Comparison of ENCODE assay signal across 25 cellular contexts in genomic region chr5:128290152-128290858, GRCh38.
DNase-seq lines count a peak whose midpoint lies in the region; ATAC-seq, FAIRE-seq and TF ChIP-seq lines count a peak whose summit lies in the region.
"Had no signal": no experiment of that assay in that cellular context is flagged by ENCODE, and none has a peak within 500 bp of the region (broad histone marks: within the 10 kb centered on the region; RNA-seq: fewer than 3 reads in every experiment).

No MANE protein-coding gene starts in this region.

- H3K14ac ChIP-seq in IMR-90 (replicated peaks; ENCODE audit: low read depth, low read length), result no peak overlapping the region

- ATAC-seq in IMR-90 (ENCODE audit: low read depth) (no peak; the same call in 1 of the 2 replicates), pancreas (no peak), gastrocnemius medialis (no peak), GM21825 (IDR thresholded peaks at IDR 0.05; ENCODE audit: unreplicated experiment) (no peak)
- ATAC-seq: activated CD8-positive, alpha-beta T cell treated with anti-CD3 and anti-CD28 coated beads for 36 hours; activated T-cell treated with anti-CD3 and anti-CD28 coated beads, Interleukin-2, amount 50 U/mL, for 4 hours; psoas muscle had no signal

- H3K9me3 ChIP-seq in IMR-90 (ENCODE audit: control insufficient read depth, insufficient read depth, low read length) (no peaks in the 10 kb centered on the region), SJCRH30 (replicated peaks) (no peaks in the 10 kb centered on the region), pancreas (no peaks in the 10 kb centered on the region), gastrocnemius medialis (no peaks in the 10 kb centered on the region)
- H3K9me3 ChIP-seq: psoas muscle, tibial nerve had no signal

- H3K23ac ChIP-seq in IMR-90 (ENCODE audit: low read depth, low read length), result no peak overlapping the region

- no peak for FAIRE-seq in pancreas (lab: Jason Lieb, UNC)
- FAIRE-seq: D721Med had no signal

- no CpG with 5 or more reads among the region's 2 CpGs for WGBS in IMR-90 (ENCODE audit: extremely low coverage in 2 of 2, insufficient read length in 1 of 2), 2 experiments
- 19 to 43% methylated on average over 2 of the region's 2 CpGs for WGBS in pancreas, 2 donors

- no TSS peak for BruUV-seq in IMR-90 (replicated peaks; lab: Mats Ljungman, UMichigan)

- no peak overlapping the region for H3K4me3 Mint-ChIP-seq in progenitor cell of endocrine pancreas (ENCODE audit: low read depth)
- H3K4me3 Mint-ChIP-seq: activated CD8-positive, alpha-beta T cell treated with anti-CD3 and anti-CD28 coated beads for 36 hours; activated naive CD8-positive, alpha-beta T cell treated with anti-CD3 and anti-CD28 coated beads, Interleukin-2, amount 10 ng/mL, durations not matched to agents 7 days and 5 days; activated T-cell treated with anti-CD3 and anti-CD28 coated beads, Interleukin-2, amount 50 U/mL, for 4 hours; B cell; endodermal cell had no signal

- dilution Hi-C loops in IMR-90 (cut with HindIII; ENCODE audit: low sequenced_read_pairs, unreplicated experiment), result no loop called here

- H3K18ac ChIP-seq in IMR-90 (ENCODE audit: low read depth, low read length), result no peak overlapping the region

- H3K27me3 ChIP-seq in IMR-90 (ENCODE audit: control insufficient read depth, insufficient read depth, low read length) (no peaks in the 10 kb centered on the region), SJCRH30 (no peaks in the 10 kb centered on the region), pancreas (no peaks in the 10 kb centered on the region), gastrocnemius medialis (no peaks in the 10 kb centered on the region)
- H3K27me3 ChIP-seq: tibial nerve had no signal

- no peak overlapping the region for H4K8ac ChIP-seq in IMR-90 (ENCODE audit: low read depth in 2 of 2, low read length in 2 of 2)

- H3K4me2 ChIP-seq in IMR-90 (ENCODE audit: low read depth, low read length), result no peak overlapping the region

- H3K56ac ChIP-seq in IMR-90 (ENCODE audit: extremely low read depth, insufficient read depth, low read length), result no peak overlapping the region

- peak; percentile 33 for DNase-seq in IMR-90
- peak; percentile 10 to 48 for DNase-seq in SJCRH30
- DNase-seq in fibroblast of mammary gland (ENCODE audit: low read depth), result peak; percentile 20
- DNase-seq in progenitor cell of endocrine pancreas (ENCODE audit: low spot score, unreplicated experiment), result no peak
- no peak for DNase-seq in pancreas
- no peak for DNase-seq in gastrocnemius medialis
- DNase-seq: activated CD8-positive, alpha-beta T cell treated with anti-CD3 and anti-CD28 coated beads for 36 hours; activated naive CD8-positive, alpha-beta T cell treated with anti-CD3 and anti-CD28 coated beads, Interleukin-2, amount 10 ng/mL, durations not matched to agents 7 days and 5 days; activated T-cell treated with anti-CD3 and anti-CD28 coated beads, Interleukin-2, amount 50 U/mL, for 4 hours; cerebellar nuclear complex; endodermal cell; foreskin melanocyte; GOT3; Kasumi-1; NCI-H1694; NCI-H446 treated with DMSO at 0.1 percent for 48 hours; psoas muscle; SHP77 treated with DMSO at 0.1 percent for 48 hours; stimulated activated CD4-positive, alpha-beta T cell treated with anti-CD3 and anti-CD28 coated beads, Interleukin-12 subunit alpha, Interleukin-12 subunit beta, amount 100 ng/mL, for 4 hours; stimulated activated naive CD4-positive, alpha-beta T cell; WERI-Rb-1 had no signal

- H2AK5ac ChIP-seq in IMR-90 (ENCODE audit: low read depth, low read length), result no peak overlapping the region

- peak overlapping the region; percentile 8 for H3K27ac Mint-ChIP-seq in progenitor cell of endocrine pancreas
- H3K27ac Mint-ChIP-seq: activated CD8-positive, alpha-beta T cell treated with anti-CD3 and anti-CD28 coated beads for 36 hours; activated naive CD8-positive, alpha-beta T cell treated with anti-CD3 and anti-CD28 coated beads, Interleukin-2, amount 10 ng/mL, durations not matched to agents 7 days and 5 days; B cell; endodermal cell had no signal

- TF ChIP-seq CTCF in IMR-90 (conservative IDR thresholded peaks at IDR 0.05; ENCODE audit: low read depth, low read length) (no peak), fibroblast of mammary gland (conservative IDR thresholded peaks at IDR 0.05; ENCODE audit: control insufficient read depth, insufficient read depth, low read depth, low read length) (no peak), progenitor cell of endocrine pancreas (IDR thresholded peaks at IDR 0.05; ENCODE audit: unreplicated experiment) (no peak), pancreas (IDR thresholded peaks at IDR 0.05) (no peak), gastrocnemius medialis (IDR thresholded peaks at IDR 0.05 in 4 of 5, conservative IDR thresholded peaks at IDR 0.05 in 1 of 5) (no peak)

- no peaks in the 10 kb centered on the region for H3K4me1 ChIP-seq in IMR-90 (ENCODE audit: control insufficient read depth, insufficient read depth, low read length)
- H3K4me1 ChIP-seq in SJCRH30, result peaks cover 11% of the 10 kb centered on the region
- H3K4me1 ChIP-seq in pancreas, result no peaks in the 10 kb centered on the region
- H3K4me1 ChIP-seq in gastrocnemius medialis, result no peaks in the 10 kb centered on the region
- H3K4me1 ChIP-seq: psoas muscle, tibial nerve had no signal

- no peaks in the 10 kb centered on the region for H4K20me1 ChIP-seq in IMR-90 (ENCODE audit: insufficient read depth, low read length)

- H3K4me1 Mint-ChIP-seq in progenitor cell of endocrine pancreas (ENCODE audit: low read depth), result peaks cover 2% of the 10 kb centered on the region
- H3K4me1 Mint-ChIP-seq: activated naive CD8-positive, alpha-beta T cell treated with anti-CD3 and anti-CD28 coated beads, Interleukin-2, amount 10 ng/mL, durations not matched to agents 7 days and 5 days; B cell; endodermal cell had no signal

- no peak overlapping the region for H2BK20ac ChIP-seq in IMR-90 (ENCODE audit: low read depth, low read length)

- intact Hi-C loops in IMR-90 (cut with micrococcal nuclease), result no loop called here
- intact Hi-C loops in pancreas (cut with DNase I), result no loop called here
- intact Hi-C loops in gastrocnemius medialis (cut with DNase I; ENCODE audit: low total_unique reads), result no loop called here

- H4K5ac ChIP-seq in IMR-90 (ENCODE audit: low read depth, low read length), result no peak overlapping the region

- no peak for TF ChIP-seq RAD21 in IMR-90 (IDR thresholded peaks at IDR 0.05; ENCODE audit: low read length)

- H3K36me3 ChIP-seq in IMR-90 (ENCODE audit: control insufficient read depth, insufficient read depth, low read length), result peaks cover 25% of the 10 kb centered on the region
- H3K36me3 ChIP-seq in SJCRH30, result peaks cover 19% of the 10 kb centered on the region
- no peaks in the 10 kb centered on the region for H3K36me3 ChIP-seq in pancreas
- no peaks in the 10 kb centered on the region for H3K36me3 ChIP-seq in gastrocnemius medialis
- H3K36me3 ChIP-seq: tibial nerve, WERI-Rb-1 had no signal

- POLR2A ChIA-PET in IMR-90 (lab: Charles Lee; ENCODE audit: unreplicated experiment), result no interaction called here

- in situ Hi-C loops in IMR-90 (cut with MboI; ENCODE audit: low sequenced_read_pairs), result no loop called here
- in situ Hi-C loops in gastrocnemius medialis (cut with MboI; ENCODE audit: low sequenced_read_pairs in 4 of 4), result no loop called here

- CTCF ChIA-PET in IMR-90 (lab: Yijun Ruan, JAX), result no interaction called here

- H3K36me3 Mint-ChIP-seq in progenitor cell of endocrine pancreas (ENCODE audit: insufficient read depth), result no peaks in the 10 kb centered on the region
- H3K36me3 Mint-ChIP-seq: activated naive CD8-positive, alpha-beta T cell treated with anti-CD3 and anti-CD28 coated beads, Interleukin-2, amount 10 ng/mL, durations not matched to agents 7 days and 5 days had no signal

- no peak overlapping the region for H2AK9ac ChIP-seq in IMR-90 (replicated peaks; ENCODE audit: low read depth, low read length, poor library complexity)

- no peaks in the 10 kb centered on the region for H3K27me3 Mint-ChIP-seq in progenitor cell of endocrine pancreas
- H3K27me3 Mint-ChIP-seq: activated CD8-positive, alpha-beta T cell treated with anti-CD3 and anti-CD28 coated beads for 36 hours; activated naive CD8-positive, alpha-beta T cell treated with anti-CD3 and anti-CD28 coated beads, Interleukin-2, amount 10 ng/mL, durations not matched to agents 7 days and 5 days; B cell had no signal

- TF ChIP-seq POLR2A in IMR-90 (IDR thresholded peaks at IDR 0.05; ENCODE audit: low read depth, low read length) (no peak), gastrocnemius medialis (IDR thresholded peaks at IDR 0.05) (no peak)

- H3K4ac ChIP-seq in IMR-90 (ENCODE audit: low read depth, low read length), result no peak overlapping the region

- H3K27ac ChIP-seq in IMR-90 (ENCODE audit: insufficient read depth, low read length) (no peak overlapping the region), SJCRH30 (peak overlapping the region; percentile 40; the same call in 1 of the 2 replicates), pancreas (no peak overlapping the region), gastrocnemius medialis (no peak overlapping the region)
- H3K27ac ChIP-seq: psoas muscle, tibial nerve, WERI-Rb-1 had no signal

- H3K9me3 Mint-ChIP-seq in progenitor cell of endocrine pancreas (ENCODE audit: low read depth), result no peaks in the 10 kb centered on the region
- H3K9me3 Mint-ChIP-seq: activated CD8-positive, alpha-beta T cell treated with anti-CD3 and anti-CD28 coated beads for 36 hours; activated naive CD8-positive, alpha-beta T cell treated with anti-CD3 and anti-CD28 coated beads, Interleukin-2, amount 10 ng/mL, durations not matched to agents 7 days and 5 days; endodermal cell had no signal

- no peak overlapping the region for H2BK120ac ChIP-seq in IMR-90 (ENCODE audit: low read depth, low read length)

- no peak overlapping the region for H3K4me3 ChIP-seq in IMR-90 (ENCODE audit: insufficient read depth, low read depth, low read length)
- H3K4me3 ChIP-seq in SJCRH30, result no peak overlapping the region
- H3K4me3 ChIP-seq in fibroblast of mammary gland (ENCODE audit: control insufficient read depth, low read depth, low read length), result no peak overlapping the region
- no peak overlapping the region for H3K4me3 ChIP-seq in pancreas
- H3K4me3 ChIP-seq in gastrocnemius medialis, result no peak overlapping the region
- H3K4me3 ChIP-seq: psoas muscle, tibial nerve had no signal

- H2AFZ ChIP-seq in IMR-90 (replicated peaks; ENCODE audit: low read length, poor library complexity), result no peak overlapping the region

- no peak overlapping the region for H2BK5ac ChIP-seq in IMR-90 (ENCODE audit: low read depth, low read length, poor library complexity, severe bottlenecking)

- no peak overlapping the region for H4K91ac ChIP-seq in IMR-90 (ENCODE audit: insufficient read depth, low read depth, low read length)

- H3K9me1 ChIP-seq in IMR-90 (ENCODE audit: insufficient read depth, low read length), result peaks cover 5% of the 10 kb centered on the region; the same call in 1 of the 2 replicates

- H3K9ac ChIP-seq in IMR-90 (ENCODE audit: low read depth, low read length), result no peak overlapping the region

- no peak overlapping the region for H2BK15ac ChIP-seq in IMR-90 (ENCODE audit: low read depth, low read length)

- H3K79me1 ChIP-seq in IMR-90 (ENCODE audit: low read depth in 1 of 2, low read length in 2 of 2), result no peaks in the 10 kb centered on the region

TF ChIP-seq in IMR-90, 13 proteins besides CTCF, POLR2A, EP300 and RAD21:
- peak; percentile 96 for TF ChIP-seq MAFK (IDR thresholded peaks at IDR 0.05; ENCODE audit: low read depth, low read length)
- no peak for TF ChIP-seq BHLHE40 (IDR thresholded peaks at IDR 0.05; ENCODE audit: low read depth, low read length)
TF ChIP-seq in IMR-90: peak in this region for 1.

Comparison
In these comparisons a context has a peak if more than half of its experiments do, and no peak if none do; other contexts are left out.
1. DNase-seq: peak in IMR-90 (single experiment), SJCRH30 (2 of 2) and fibroblast of mammary gland (single experiment); none in progenitor cell of endocrine pancreas (single experiment), pancreas (0 of 6) and gastrocnemius medialis (0 of 2).